Comparison of ENCODE assay signal across 29 cellular contexts in genomic region chr2:205745661-205746407, GRCh38.
DNase-seq lines count a peak whose midpoint lies in the region; ATAC-seq and TF ChIP-seq lines count a peak whose summit lies in the region.
"Had no signal": no experiment of that assay in that cellular context is flagged by ENCODE, and none has a peak within 500 bp of the region (broad histone marks: within the 10 kb centered on the region; RNA-seq: fewer than 3 reads in every experiment).

No MANE protein-coding gene starts in this region.

- H3K4ac ChIP-seq in IMR-90 (ENCODE audit: low read depth, low read length), result no peak overlapping the region

- no peaks in the 10 kb centered on the region for H3K36me3 Mint-ChIP-seq in activated CD4-positive, alpha-beta T cell treated with anti-CD3 and anti-CD28 coated beads for 36 hours (ENCODE audit: low read depth)
- H3K36me3 Mint-ChIP-seq: CD8-positive, alpha-beta memory T cell had no signal

- H3K4me1 ChIP-seq in IMR-90 (ENCODE audit: control insufficient read depth, insufficient read depth, low read length) (no peaks in the 10 kb centered on the region), mammary epithelial cell (ENCODE audit: insufficient read depth, low read length) (peaks cover 45% of the 10 kb centered on the region), gastroesophageal sphincter (peaks cover 0 to 99% (median 2%) of the 10 kb centered on the region in 3 donors), stomach smooth muscle (ENCODE audit: control insufficient read depth, insufficient read depth, low read length) (peaks cover 72% of the 10 kb centered on the region)
- H3K4me1 ChIP-seq: spleen had no signal

- CTCF ChIA-PET in IMR-90 (lab: Yijun Ruan, JAX), result no interaction called here
- CTCF ChIA-PET in mammary epithelial cell (lab: Charles Lee; ENCODE audit: low non-redundant PET), result no interaction called here
- CTCF ChIA-PET in activated CD4-positive, alpha-beta T cell treated with anti-CD3 and anti-CD28 coated beads for 36 hours (lab: Charles Lee), result interaction anchor here (0.5 kb wide), 2 partner anchors 91 to 1403 kb away, joined by 3 read pairs; no protein-coding TSS in a partner anchor

- H4K8ac ChIP-seq in IMR-90 (ENCODE audit: low read depth in 2 of 2, low read length in 2 of 2), result no peak overlapping the region

- no peak for TF ChIP-seq EP300 in gastroesophageal sphincter (IDR thresholded peaks at IDR 0.05)

- WGBS in IMR-90 (ENCODE audit: extremely low coverage in 2 of 2, insufficient read length in 1 of 2), 2 experiments, result no CpG with 5 or more reads among the region's 14 CpGs
- 72% methylated on average over 10 of the region's 14 CpGs for WGBS in mammary epithelial cell (ENCODE audit: low coverage, missing lambda C conversion rate)
- WGBS in gastroesophageal sphincter (ENCODE audit: low coverage in 1 of 2), 2 donors, result 48 to 63% methylated on average over 4 of the region's 14 CpGs

- ATAC-seq in IMR-90 (ENCODE audit: low read depth), result no peak
- ATAC-seq in gastroesophageal sphincter, result no peak
- ATAC-seq in activated CD4-positive, alpha-beta T cell treated with anti-CD3 and anti-CD28 coated beads for 36 hours, result no peak
- ATAC-seq: stimulated activated naive CD8-positive, alpha-beta T cell treated with anti-CD3 and anti-CD28 coated beads, Interleukin-15, Interleukin-2, amounts not matched to agents 100 U/mL and 50 U/mL, for 24 hours had no signal

- H4K91ac ChIP-seq in IMR-90 (ENCODE audit: insufficient read depth, low read depth, low read length), result no peak overlapping the region

- dilution Hi-C loops in IMR-90 (cut with HindIII; ENCODE audit: low sequenced_read_pairs, unreplicated experiment) (no loop called here), mammary epithelial cell (cut with HindIII; ENCODE audit: low sequenced_read_pairs) (no loop called here)

- H3K36me3 ChIP-seq in IMR-90 (ENCODE audit: control insufficient read depth, insufficient read depth, low read length) (peaks cover 80% of the 10 kb centered on the region), mammary epithelial cell (ENCODE audit: insufficient read depth, low read length) (peaks cover 27% of the 10 kb centered on the region), gastroesophageal sphincter (peaks cover 0 to 100% of the 10 kb centered on the region in 2 donors), stomach smooth muscle (ENCODE audit: control insufficient read depth in 2 of 2, insufficient read depth in 2 of 2, low read length in 2 of 2) (peaks cover 71 to 79% of the 10 kb centered on the region in 2 donors)
- H3K36me3 ChIP-seq: neutrophil, SJSA1, thoracic aorta had no signal

- H3K14ac ChIP-seq in IMR-90 (replicated peaks; ENCODE audit: low read depth, low read length), result no peak overlapping the region

- in situ Hi-C loops in IMR-90 (cut with MboI; ENCODE audit: low sequenced_read_pairs) (no loop called here), mammary epithelial cell (cut with MboI; ENCODE audit: low sequenced_read_pairs in 2 of 2) (no loop called here)

- no peak overlapping the region for H3K9ac ChIP-seq in IMR-90 (ENCODE audit: low read depth, low read length)
- peak overlapping the region; percentile 91 for H3K9ac ChIP-seq in mammary epithelial cell (ENCODE audit: insufficient read depth, low read length)
- H3K9ac ChIP-seq in stomach smooth muscle (ENCODE audit: low read length in 2 of 2), result peak overlapping the region in 1 of 2 donors; percentile 29

- no peaks in the 10 kb centered on the region for H3K4me1 Mint-ChIP-seq in activated CD4-positive, alpha-beta T cell treated with anti-CD3 and anti-CD28 coated beads for 36 hours
- H3K4me1 Mint-ChIP-seq: activated CD4-positive, alpha-beta memory T cell treated with anti-CD3 and anti-CD28 coated beads, Interleukin-2, amount 10 ng/mL, durations not matched to agents 7 days and 5 days; CD8-positive, alpha-beta memory T cell; central memory CD8-positive, alpha-beta T cell had no signal

- H2BK5ac ChIP-seq in IMR-90 (ENCODE audit: low read depth, low read length, poor library complexity, severe bottlenecking), result no peak overlapping the region

- no peak overlapping the region for H2BK15ac ChIP-seq in IMR-90 (ENCODE audit: low read depth, low read length)

- H2BK120ac ChIP-seq in IMR-90 (ENCODE audit: low read depth, low read length), result no peak overlapping the region

- H2BK20ac ChIP-seq in IMR-90 (ENCODE audit: low read depth, low read length), result no peak overlapping the region

- H3K56ac ChIP-seq in IMR-90 (ENCODE audit: extremely low read depth, insufficient read depth, low read length), result no peak overlapping the region

- TF ChIP-seq RAD21 in IMR-90 (IDR thresholded peaks at IDR 0.05; ENCODE audit: low read length), result no peak

- TF ChIP-seq POLR2A in IMR-90 (IDR thresholded peaks at IDR 0.05; ENCODE audit: low read depth, low read length) (no peak), gastroesophageal sphincter (IDR thresholded peaks at IDR 0.05) (no peak)

- H3K27ac ChIP-seq in IMR-90 (ENCODE audit: insufficient read depth, low read length), result no peak overlapping the region
- H3K27ac ChIP-seq in mammary epithelial cell (ENCODE audit: insufficient read depth, low read depth, low read length), result peak overlapping the region; percentile 93
- peak overlapping the region; percentile 25 to 96 (median 94) for H3K27ac ChIP-seq in gastroesophageal sphincter
- H3K27ac ChIP-seq in stomach smooth muscle (ENCODE audit: low read length), result peak overlapping the region; percentile 89
- H3K27ac ChIP-seq: neutrophil, SJSA1, spleen, thoracic aorta had no signal

- H3K4me2 ChIP-seq in IMR-90 (ENCODE audit: low read depth, low read length), result no peak overlapping the region
- peak overlapping the region; percentile 63 for H3K4me2 ChIP-seq in mammary epithelial cell (ENCODE audit: insufficient read depth, low read depth, low read length)

- no peak overlapping the region for H2AFZ ChIP-seq in IMR-90 (replicated peaks; ENCODE audit: low read length, poor library complexity)
- H2AFZ ChIP-seq in mammary epithelial cell (ENCODE audit: low read depth, low read length), result peak overlapping the region; percentile 56

- H4K5ac ChIP-seq in IMR-90 (ENCODE audit: low read depth, low read length), result no peak overlapping the region

- no peak overlapping the region for H3K27ac Mint-ChIP-seq in activated CD4-positive, alpha-beta T cell treated with anti-CD3 and anti-CD28 coated beads for 36 hours
- H3K27ac Mint-ChIP-seq: activated CD4-positive, alpha-beta memory T cell treated with anti-CD3 and anti-CD28 coated beads, Interleukin-2, amount 10 ng/mL, durations not matched to agents 7 days and 5 days; activated T-helper 1 cell treated with anti-CD3 and anti-CD28 coated beads, Interleukin-12 subunit alpha, Interleukin-12 subunit beta, Interleukin-2, Interleukin-4 antibody, amounts not matched to agents 30 ng/mL and 10 ng/mL and 1 ng/mL, durations not matched to agents 14 hours and 24 hours and 36 hours; CD8-positive, alpha-beta memory T cell; T-helper 1 cell treated with Interleukin-12 subunit alpha and Interleukin-12 subunit beta and Interleukin-4 antibody, amounts not matched to agents 30 μg/mL and 1 μg/mL, for 36 hours had no signal

- no peak overlapping the region for H3K4me3 Mint-ChIP-seq in activated CD4-positive, alpha-beta T cell treated with anti-CD3 and anti-CD28 coated beads for 36 hours
- H3K4me3 Mint-ChIP-seq: activated CD4-positive, alpha-beta memory T cell treated with anti-CD3 and anti-CD28 coated beads, Interleukin-2, amount 10 ng/mL, durations not matched to agents 7 days and 5 days; activated T-helper 1 cell treated with anti-CD3 and anti-CD28 coated beads, Interleukin-12 subunit alpha, Interleukin-12 subunit beta, Interleukin-2, Interleukin-4 antibody, amounts not matched to agents 30 ng/mL and 10 ng/mL and 1 ng/mL, durations not matched to agents 14 hours and 24 hours and 36 hours; CD8-positive, alpha-beta memory T cell; central memory CD8-positive, alpha-beta T cell; T-helper 1 cell treated with Interleukin-12 subunit alpha and Interleukin-12 subunit beta and Interleukin-4 antibody, amounts not matched to agents 30 μg/mL and 1 μg/mL, for 36 hours had no signal

- no peak overlapping the region for H3K23ac ChIP-seq in IMR-90 (ENCODE audit: low read depth, low read length)

- H3K4me3 ChIP-seq in IMR-90 (ENCODE audit: insufficient read depth, low read depth, low read length) (no peak overlapping the region), mammary epithelial cell (replicated peaks in 1 of 3; ENCODE audit: insufficient read depth in 1 of 3, low read depth in 2 of 3, low read length in 3 of 3) (no peak overlapping the region), gastroesophageal sphincter (no peak overlapping the region), stomach smooth muscle (ENCODE audit: low read length in 2 of 2) (no peak overlapping the region)
- H3K4me3 ChIP-seq: SJSA1, spleen, thoracic aorta had no signal

- no peak overlapping the region for H2AK5ac ChIP-seq in IMR-90 (ENCODE audit: low read depth, low read length)

- H3K9me3 ChIP-seq in IMR-90 (ENCODE audit: control insufficient read depth, insufficient read depth, low read length) (no peaks in the 10 kb centered on the region), mammary epithelial cell (replicated peaks; ENCODE audit: insufficient read depth, low read length) (no peaks in the 10 kb centered on the region), gastroesophageal sphincter (no peaks in the 10 kb centered on the region), stomach smooth muscle (ENCODE audit: control insufficient read depth in 2 of 2, low read length in 2 of 2) (no peaks in the 10 kb centered on the region)
- H3K9me3 ChIP-seq: neutrophil, SJSA1, spleen, thoracic aorta had no signal

- H3K18ac ChIP-seq in IMR-90 (ENCODE audit: low read depth, low read length), result no peak overlapping the region

- H3K9me1 ChIP-seq in IMR-90 (ENCODE audit: insufficient read depth, low read length), result peaks cover 16% of the 10 kb centered on the region

- POLR2A ChIA-PET in IMR-90 (lab: Charles Lee; ENCODE audit: unreplicated experiment), result no interaction called here
- POLR2A ChIA-PET in activated CD4-positive, alpha-beta T cell treated with anti-CD3 and anti-CD28 coated beads for 36 hours (lab: Charles Lee), result no interaction called here

- H4K20me1 ChIP-seq in IMR-90 (ENCODE audit: insufficient read depth, low read length) (no peaks in the 10 kb centered on the region), mammary epithelial cell (ENCODE audit: insufficient read depth, low read length) (no peaks in the 10 kb centered on the region)

- DNase-seq in IMR-90 (no peak), mammary epithelial cell (no peak), HUDEP-2 (lab: John Stamatoyannopoulos, UW; ENCODE audit: unreplicated experiment in 76 of 76) (no peak), SIG-M5 treated with dmso at 0.1 percent for 504 hours (lab: John Stamatoyannopoulos, UW; ENCODE audit: unreplicated experiment) (no peak), HCEC 1CT (no peak)
- DNase-seq in activated CD4-positive, alpha-beta T cell treated with anti-CD3 and anti-CD28 coated beads for 36 hours, result no peak
- DNase-seq: activated CD4-positive, alpha-beta memory T cell treated with anti-CD3 and anti-CD28 coated beads, Interleukin-2, amount 10 ng/mL, durations not matched to agents 7 days and 5 days; activated CD4-positive, CD25-positive, alpha-beta regulatory T cell treated with anti-CD3 and anti-CD28 coated beads, Interleukin-2, amount 50 U/mL, for 72 hours; activated CD8-positive, alpha-beta memory T cell treated with anti-CD3 and anti-CD28 coated beads, Interleukin-2, amount 50 U/mL, for 48 hours; activated naive CD4-positive, alpha-beta T cell treated with Interleukin-2 at 50 U/mL for 16 hours; CD8-positive, alpha-beta memory T cell; dermis blood vessel endothelial cell; DMS 273 treated with DMSO at 0.1 percent for 48 hours; mesenchymal stem cell; MV-4-11; NCI-H1436; NCI-H748 treated with DMSO at 0.1 percent for 48 hours; right cardiac atrium; spleen; stimulated activated CD4-positive, alpha-beta T cell treated with anti-CD3 and anti-CD28 coated beads, Interleukin-2, amount 100 ng/mL, for 24 hours; stimulated activated naive CD8-positive, alpha-beta T cell treated with anti-CD3 and anti-CD28 coated beads, Interleukin-15, Interleukin-2, amounts not matched to agents 100 U/mL and 50 U/mL, for 24 hours had no signal

- H3K27me3 Mint-ChIP-seq in activated CD4-positive, alpha-beta T cell treated with anti-CD3 and anti-CD28 coated beads for 36 hours, result peaks cover 8% of the 10 kb centered on the region

- H2AK9ac ChIP-seq in IMR-90 (replicated peaks; ENCODE audit: low read depth, low read length, poor library complexity), result peak overlapping the region; percentile 25

- BruUV-seq in IMR-90 (replicated peaks; lab: Mats Ljungman, UMichigan), result no TSS peak
- no TSS peak for BruUV-seq in mammary epithelial cell (replicated peaks; lab: Mats Ljungman, UMichigan)

- no peaks in the 10 kb centered on the region for H3K9me3 Mint-ChIP-seq in activated CD4-positive, alpha-beta T cell treated with anti-CD3 and anti-CD28 coated beads for 36 hours (ENCODE audit: low read depth)
- H3K9me3 Mint-ChIP-seq: activated CD4-positive, alpha-beta memory T cell treated with anti-CD3 and anti-CD28 coated beads, Interleukin-2, amount 10 ng/mL, durations not matched to agents 7 days and 5 days; activated T-helper 1 cell treated with anti-CD3 and anti-CD28 coated beads, Interleukin-12 subunit alpha, Interleukin-12 subunit beta, Interleukin-2, Interleukin-4 antibody, amounts not matched to agents 30 ng/mL and 10 ng/mL and 1 ng/mL, durations not matched to agents 14 hours and 24 hours and 36 hours; CD8-positive, alpha-beta memory T cell; central memory CD8-positive, alpha-beta T cell; T-helper 1 cell treated with Interleukin-12 subunit alpha and Interleukin-12 subunit beta and Interleukin-4 antibody, amounts not matched to agents 30 μg/mL and 1 μg/mL, for 36 hours had no signal

- intact Hi-C loops in IMR-90 (cut with micrococcal nuclease), result no loop called here
- intact Hi-C loops in mammary epithelial cell (cut with micrococcal nuclease), result no loop called here
- intact Hi-C loops in activated CD4-positive, alpha-beta T cell treated with anti-CD3 and anti-CD28 coated beads for 36 hours (cut with DNase I, micrococcal nuclease), result no loop called here

- H3K27me3 ChIP-seq in IMR-90 (ENCODE audit: control insufficient read depth, insufficient read depth, low read length) (no peaks in the 10 kb centered on the region), mammary epithelial cell (ENCODE audit: insufficient read depth, low read length) (no peaks in the 10 kb centered on the region), gastroesophageal sphincter (no peaks in the 10 kb centered on the region), stomach smooth muscle (ENCODE audit: control insufficient read depth in 1 of 2, insufficient read depth in 2 of 2, low read length in 2 of 2) (no peaks in the 10 kb centered on the region)
- H3K27me3 ChIP-seq: neutrophil, SJSA1, spleen had no signal

- H3K79me2 ChIP-seq in mammary epithelial cell (ENCODE audit: insufficient read depth, low read length), result peaks cover 8% of the 10 kb centered on the region

- no peaks in the 10 kb centered on the region; a peak in 1 of 4 replicates for H3K79me1 ChIP-seq in IMR-90 (ENCODE audit: low read depth in 1 of 2, low read length in 2 of 2)

- TF ChIP-seq CTCF in IMR-90 (conservative IDR thresholded peaks at IDR 0.05; ENCODE audit: low read depth, low read length), result no peak
- TF ChIP-seq CTCF in mammary epithelial cell (conservative IDR thresholded peaks at IDR 0.05 in 1 of 2, IDR thresholded peaks at IDR 0.05 in 1 of 2; ENCODE audit: extremely low read depth in 1 of 2, insufficient read depth in 1 of 2, low read depth in 1 of 2, low read length in 2 of 2), result no peak
- no peak for TF ChIP-seq CTCF in gastroesophageal sphincter (IDR thresholded peaks at IDR 0.05)
